ENCODE assay signal across 11 cellular contexts in the genomic region with DNA sequence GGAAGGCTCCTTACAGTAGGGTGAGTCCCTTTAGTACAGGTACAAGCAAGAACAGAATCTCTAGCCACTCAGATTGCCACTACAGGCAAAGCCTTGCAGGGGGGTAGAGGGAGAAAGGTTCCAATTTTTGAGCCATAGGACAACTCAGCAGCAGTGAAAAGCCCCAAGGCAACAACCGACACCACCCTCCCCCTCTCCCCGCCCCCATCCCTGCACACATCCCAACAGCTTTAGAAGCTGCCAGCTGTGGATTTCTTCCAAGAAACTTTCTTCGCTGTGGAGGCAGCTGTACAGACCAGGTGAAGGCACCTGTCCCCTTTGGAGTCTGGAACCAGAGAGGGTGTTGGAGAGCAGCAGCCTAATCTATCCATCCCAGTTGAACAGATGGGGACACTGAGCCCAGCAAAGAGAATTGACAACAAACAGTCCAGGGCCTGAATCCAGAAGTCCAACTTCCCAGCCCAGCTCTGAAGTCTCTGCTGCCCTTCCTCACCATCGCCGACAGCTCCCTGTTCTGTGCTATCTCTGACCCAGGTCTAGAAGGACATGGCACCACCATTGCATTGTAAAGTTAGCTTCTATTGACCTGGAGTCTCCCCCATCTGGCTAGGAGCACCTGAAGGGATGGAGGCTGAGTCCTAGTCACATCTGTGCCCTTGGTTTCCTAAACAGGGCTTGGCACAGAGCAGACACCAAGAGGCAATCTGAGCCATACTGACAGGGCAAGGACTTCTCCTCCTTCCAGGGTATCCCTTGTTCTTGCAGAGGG. TPM values are rescaled to one million over a fixed set of nuclear protein-coding genes. Genes with fewer than 3 reads are reported as not detected.
DNase-seq lines count a peak whose midpoint lies in the region; ATAC-seq, FAIRE-seq and TF ChIP-seq lines count a peak whose summit lies in the region.
"Had no signal": no experiment of that assay in that cellular context is flagged by ENCODE, and none has a peak within 500 bp of the region (broad histone marks: within the 10 kb centered on the region; RNA-seq: fewer than 3 reads in every experiment).

No MANE protein-coding gene starts in this region.

- peaks cover 5% of the 10 kb centered on the region; the same call in 1 of the 2 replicates for H3K9me3 ChIP-seq in AG04450 (ENCODE audit: control insufficient read depth, insufficient read depth, low read length)
- no peaks in the 10 kb centered on the region for H3K9me3 ChIP-seq in RWPE2 (ENCODE audit: severe bottlenecking)
- no peaks in the 10 kb centered on the region for H3K9me3 ChIP-seq in pancreas

- peaks cover 34% of the 10 kb centered on the region for H3K4me1 ChIP-seq in RWPE2 (ENCODE audit: insufficient read depth, poor library complexity, severe bottlenecking)
- H3K4me1 ChIP-seq in pancreas: peaks cover 4 to 14% (median 11%) of the 10 kb centered on the region in 3 donors

- intact Hi-C loops in pancreas (cut with DNase I): no loop called here

- H3K27ac ChIP-seq in AG04450 (ENCODE audit: low read depth, low read length) (peak overlapping the region; percentile 52), RWPE2 (ENCODE audit: poor library complexity, severe bottlenecking) (peak overlapping the region; percentile 98), pancreas (peak overlapping the region; percentile 9 to 77 (median 49))
- H3K27ac ChIP-seq: HL-60 had no signal

- no peak overlapping the region for H3K4me3 Mint-ChIP-seq in effector memory CD8-positive, alpha-beta T cell
- H3K4me3 Mint-ChIP-seq: dendritic cell treated with granulocyte-macrophage colony-stimulating factor and Interleukin-4, amounts not matched to agents 40 ng/mL and 50 ng/mL, for 4 days had no signal

- TF ChIP-seq CTCF in AG04450 (IDR thresholded peaks at IDR 0.05; ENCODE audit: low read depth, low read length) (no peak), RWPE2 (IDR thresholded peaks at IDR 0.05; ENCODE audit: poor library complexity, severe bottlenecking) (no peak), fibroblast of mammary gland (conservative IDR thresholded peaks at IDR 0.05; ENCODE audit: control insufficient read depth, insufficient read depth, low read depth, low read length) (no peak), pancreas (IDR thresholded peaks at IDR 0.05) (no peak)

- DNase-seq in AG04450 (ENCODE audit: low read depth, low spot score): no peak
- no peak for DNase-seq in RWPE2 (ENCODE audit: low spot score)
- DNase-seq in fibroblast of mammary gland (ENCODE audit: low read depth): no peak
- DNase-seq in pancreas: no peak
- no peak for DNase-seq in NCI-H510A (lab: John Stamatoyannopoulos, UW)
- DNase-seq in activated CD4-positive, alpha-beta T cell treated with anti-CD3 and anti-CD28 coated beads, Interleukin-2, amount 50 U/mL, for 4 hours: no peak
- DNase-seq in effector memory CD8-positive, alpha-beta T cell: no peak

- H3K27me3 Mint-ChIP-seq in effector memory CD8-positive, alpha-beta T cell: peaks cover 25 to 51% of the 10 kb centered on the region in 2 donors

- H3K27me3 ChIP-seq in AG04450 (ENCODE audit: control insufficient read depth, insufficient read depth, low read length): no peaks in the 10 kb centered on the region
- H3K27me3 ChIP-seq in RWPE2 (ENCODE audit: insufficient read depth, poor library complexity, severe bottlenecking): no peaks in the 10 kb centered on the region
- H3K27me3 ChIP-seq in pancreas: no peaks in the 10 kb centered on the region

- POLR2A ChIA-PET in AG04450 (lab: Yijun Ruan, JAX): no interaction called here

- CTCF ChIA-PET in AG04450 (lab: Charles Lee): interaction anchor here (1.6 to 2.9 kb wide), 2 partner anchors 12 to 86 kb away, joined by 4 to 24 read pairs; no protein-coding TSS in a partner anchor

- WGBS in pancreas, 2 donors: 49 to 59% methylated on average over 5 of the region's 5 CpGs

- H3K4me3 ChIP-seq in AG04450 (ENCODE audit: low read depth, low read length) (peak overlapping the region; percentile 23), RWPE2 (ENCODE audit: severe bottlenecking) (peak overlapping the region; percentile 93), fibroblast of mammary gland (ENCODE audit: control insufficient read depth, low read depth, low read length) (peak overlapping the region; percentile 22), pancreas (no peak overlapping the region)

- H3K36me3 ChIP-seq in RWPE2 (ENCODE audit: low read depth): peaks cover 20% of the 10 kb centered on the region
- no peaks in the 10 kb centered on the region for H3K36me3 ChIP-seq in pancreas

- H3K36me3 Mint-ChIP-seq in effector memory CD8-positive, alpha-beta T cell (ENCODE audit: insufficient read depth): peaks cover 3% of the 10 kb centered on the region

- no peak for ATAC-seq in RWPE2 (ENCODE audit: low read depth)
- ATAC-seq in pancreas: no peak
- ATAC-seq in GM18519 (IDR thresholded peaks at IDR 0.05; ENCODE audit: low FRiP score, unreplicated experiment): no peak
- no peak for ATAC-seq in effector memory CD8-positive, alpha-beta T cell (replicated peaks)

- no peak overlapping the region for H3K27ac Mint-ChIP-seq in effector memory CD8-positive, alpha-beta T cell
- H3K27ac Mint-ChIP-seq: dendritic cell treated with granulocyte-macrophage colony-stimulating factor and Interleukin-4, amounts not matched to agents 40 ng/mL and 50 ng/mL, for 4 days had no signal

- no peaks in the 10 kb centered on the region for H3K9me3 Mint-ChIP-seq in effector memory CD8-positive, alpha-beta T cell
- H3K9me3 Mint-ChIP-seq: dendritic cell treated with granulocyte-macrophage colony-stimulating factor and Interleukin-4, amounts not matched to agents 40 ng/mL and 50 ng/mL, for 4 days had no signal

- H3K4me1 Mint-ChIP-seq in effector memory CD8-positive, alpha-beta T cell (ENCODE audit: low read depth in 2 of 2): peaks cover 3 to 5% of the 10 kb centered on the region in 2 donors

- no peak for FAIRE-seq in pancreas (lab: Jason Lieb, UNC)
- FAIRE-seq: GM19239 had no signal

RNA-seq across cellular contexts. Expression of a gene that starts 2.2 kb away (rescaled TPM):
- polyA plus RNA-seq in AG04450 (2011; rRNA removed) (1.5 and 2.1 TPM in 2 replicates), pancreas (1 to 10 TPM; 1.3 to 3.3 TPM)
- 2.8 and 4.2 TPM in 2 replicates for polyA minus RNA-seq in AG04450 (2011; rRNA and poly(A)+ RNA removed)
- total RNA-seq in pancreas: 1 to 10 TPM in 1 of 6 donors, under 1 TPM in 5; 0.08 to 2.0 (median 0.61) TPM

RNA-seq across cellular contexts. Expression of a gene that starts 16.9 kb away (rescaled TPM):
- 47.1 and 50.7 TPM in 2 replicates for polyA plus RNA-seq in AG04450 (2011; rRNA removed)
- polyA minus RNA-seq in AG04450 (2011; rRNA and poly(A)+ RNA removed): 20.6 and 20.9 TPM in 2 replicates
- 10 to 100 TPM; 10.4 to 36.8 (median 18.4) TPM for total RNA-seq in pancreas
- polyA plus RNA-seq in pancreas: 10 to 100 TPM; 42.1 to 48.2 TPM

RNA-seq across cellular contexts. Expression of a gene that starts 50.1 kb away (rescaled TPM):
- polyA plus RNA-seq in AG04450 (2011; rRNA removed) (0.06 TPM in 1 of 2 replicates, not detected in the other), pancreas (10 to 100 TPM in 1 of 2 donors, 1 to 10 TPM in 1; 8.8 to 13.7 TPM)
- polyA minus RNA-seq in AG04450 (2011; rRNA and poly(A)+ RNA removed): not detected in 2 replicates
- total RNA-seq in pancreas: 10 to 100 TPM in 2 of 6 donors, 1 to 10 TPM in 4; 7.2 to 11.7 (median 8.9) TPM

Comparison
In these comparisons a context has a peak if more than half of its experiments do, and no peak if none do; other contexts are left out.
1. H3K4me3 ChIP-seq: peak in AG04450 (single experiment), RWPE2 (single experiment) and fibroblast of mammary gland (single experiment); none in pancreas (0 of 4).
2. Peak in every context shown above with its lines, with median percentiles within 50 percentile points of each other: H3K27ac ChIP-seq.